24 cellular contexts compared by ENCODE assay signal in genomic region chr15:94875550-94875949, GRCh38.
DNase-seq lines count a peak whose midpoint lies in the region; ATAC-seq, FAIRE-seq and TF ChIP-seq lines count a peak whose summit lies in the region.
"Had no signal": no experiment of that assay in that cellular context is flagged by ENCODE, and none has a peak within 500 bp of the region (broad histone marks: within the 10 kb centered on the region; RNA-seq: fewer than 3 reads in every experiment).

No MANE protein-coding gene starts in this region.

- no peak overlapping the region for H2BK20ac ChIP-seq in H1 (ENCODE audit: low read length)

- no peak overlapping the region for H3K18ac ChIP-seq in H1 (ENCODE audit: extremely low read depth, low read length)

- no peaks in the 10 kb centered on the region for H3K79me2 ChIP-seq in H1 (ENCODE audit: control insufficient read depth in 1 of 2, insufficient read depth in 2 of 2, low read length in 2 of 2)

- no peak overlapping the region for H3K56ac ChIP-seq in H1 (replicated peaks; ENCODE audit: insufficient read length, low read depth, low read length)

- no peak overlapping the region for H2AK5ac ChIP-seq in H1 (ENCODE audit: low read depth, low read length)

- H4K91ac ChIP-seq in H1 (replicated peaks; ENCODE audit: insufficient read length, low read length): no peak overlapping the region

- no peak for ATAC-seq in HG03354 (IDR thresholded peaks at IDR 0.05; ENCODE audit: poor library complexity, severe bottlenecking, unreplicated experiment)
- ATAC-seq: A549 had no signal

- no peak overlapping the region for H2AFZ ChIP-seq in H1 (ENCODE audit: low read length)

- H3K27me3 ChIP-seq in H1 (replicated peaks in 1 of 4; ENCODE audit: control insufficient read depth in 3 of 4, extremely low read depth in 1 of 4, insufficient read depth in 3 of 4, low read length in 3 of 4) (no peaks in the 10 kb centered on the region), stomach (no peaks in the 10 kb centered on the region)
- H3K27me3 ChIP-seq: BE2C; BLaER1 treated with 17β-estradiol and CSF1 and Interleukin-3, amounts not matched to agents 10 nM and 100 nM had no signal

- no peak overlapping the region for H3K4ac ChIP-seq in H1 (replicated peaks; ENCODE audit: insufficient read length, low read depth, low read length)

- H3K27ac ChIP-seq in H1 (ENCODE audit: low read depth, low read length): no peak overlapping the region
- no peak overlapping the region for H3K27ac ChIP-seq in stomach
- H3K27ac ChIP-seq: A549; BLaER1 treated with 17β-estradiol and CSF1 and Interleukin-3, amounts not matched to agents 10 nM and 100 nM had no signal

- TF ChIP-seq POLR2A in H1 (IDR thresholded peaks at IDR 0.05; ENCODE audit: control extremely low read depth in 1 of 2, low read depth in 2 of 2, low read length in 2 of 2): no peak
- TF ChIP-seq POLR2A in stomach (IDR thresholded peaks at IDR 0.05): no peak

- no peak overlapping the region for H3K9ac ChIP-seq in H1 (replicated peaks in 1 of 4; ENCODE audit: extremely low read depth in 1 of 4, low read depth in 3 of 4, low read length in 3 of 4)
- H3K9ac ChIP-seq: BLaER1 treated with 17β-estradiol and CSF1 and Interleukin-3, amounts not matched to agents 10 nM and 100 nM had no signal

- TF ChIP-seq RAD21 in H1 (IDR thresholded peaks at IDR 0.05 in 1 of 2, conservative IDR thresholded peaks at IDR 0.05 in 1 of 2; ENCODE audit: low read depth in 2 of 2, low read length in 2 of 2): no peak

- no peak for TF ChIP-seq CTCF in H1 (IDR thresholded peaks at IDR 0.05; ENCODE audit: control extremely low read depth in 1 of 3, insufficient read depth in 1 of 3, low read depth in 1 of 3, low read length in 3 of 3)
- no peak for TF ChIP-seq CTCF in stomach (IDR thresholded peaks at IDR 0.05)

- 79% methylated on average over 2 of the region's 2 CpGs; no CpG with 5 or more reads in 1 of the 2 experiments for WGBS in H1 (ENCODE audit: extremely low coverage in 1 of 2, insufficient coverage in 1 of 2, insufficient read length in 1 of 2, insufficient replicate concordance in 2 of 2, low coverage in 1 of 2, low lambda C conversion rate in 2 of 2, missing lambda C conversion rate in 1 of 2), 2 experiments
- 87 to 100% (median 89%) methylated on average over 2 of the region's 2 CpGs for WGBS in stomach, 5 donors

- no peak overlapping the region for H2BK15ac ChIP-seq in H1 (ENCODE audit: low read length)

- no peak overlapping the region for H3K4me2 ChIP-seq in H1 (ENCODE audit: insufficient read depth in 1 of 2, low read depth in 2 of 2, low read length in 2 of 2)
- H3K4me2 ChIP-seq: A549; BLaER1 treated with 17β-estradiol and CSF1 and Interleukin-3, amounts not matched to agents 10 nM and 100 nM had no signal

- no peak overlapping the region for H4K5ac ChIP-seq in H1 (ENCODE audit: insufficient read length, low read depth, low read length)

- intact Hi-C loops in stomach (cut with DNase I; ENCODE audit: low total_unique reads): no loop called here

- H3K4me3 ChIP-seq in H1 (ENCODE audit: extremely low read depth in 1 of 4, insufficient read depth in 2 of 4, low read depth in 3 of 4, low read length in 4 of 4) (no peak overlapping the region), stomach (no peak overlapping the region)
- H3K4me3 ChIP-seq: A549; BLaER1 treated with 17β-estradiol and CSF1 and Interleukin-3, amounts not matched to agents 10 nM and 100 nM had no signal

- no peaks in the 10 kb centered on the region for H3K79me1 ChIP-seq in H1 (ENCODE audit: low read depth, low read length)

- POLR2A ChIA-PET in H1 (lab: Charles Lee; ENCODE audit: partially characterized antibody): no interaction called here

- no peak overlapping the region for H2BK5ac ChIP-seq in H1 (ENCODE audit: low read depth, low read length)

- H3K23ac ChIP-seq in H1 (ENCODE audit: insufficient read length): no peak overlapping the region

- no peaks in the 10 kb centered on the region; the same call in 1 of the 2 replicates for H3K23me2 ChIP-seq in H1 (ENCODE audit: low read depth, low read length)

- H3K9me3 ChIP-seq in H1 (ENCODE audit: insufficient read depth in 2 of 2, low read depth in 1 of 2, low read length in 1 of 2) (peaks cover 4 to 11% of the 10 kb centered on the region in 2 experiments; a peak in 3 of 4 replicates), stomach (peaks cover 0 to 6% (median 0%) of the 10 kb centered on the region in 4 donors)
- H3K9me3 ChIP-seq: BE2C had no signal

- no peak overlapping the region for H2BK120ac ChIP-seq in H1 (replicated peaks; ENCODE audit: low read depth, low read length)

- H4K8ac ChIP-seq in H1 (ENCODE audit: extremely low read depth, insufficient read depth, low read length): peak overlapping the region; percentile 71; the same call in 1 of the 2 replicates

- no peaks in the 10 kb centered on the region for H4K20me1 ChIP-seq in H1 (replicated peaks in 1 of 2; ENCODE audit: control insufficient read depth in 1 of 2, insufficient read depth in 2 of 2, low read length in 2 of 2)
- H4K20me1 ChIP-seq: BLaER1 treated with 17β-estradiol and CSF1 and Interleukin-3, amounts not matched to agents 10 nM and 100 nM had no signal

- no peak overlapping the region for H2BK12ac ChIP-seq in H1 (ENCODE audit: low read depth, low read length)

- FAIRE-seq in H1 (lab: Jason Lieb, UNC): no peak
- FAIRE-seq: A549, GM12891, GM18507 had no signal

- DNase-seq in Daoy (ENCODE audit: low read depth) (peak; percentile 40), HT1080 (ENCODE audit: low read depth) (peak; percentile 4), H1 (ENCODE audit: low read depth in 1 of 2, low spot score in 2 of 2) (no peak), kidney tubule cell (ENCODE audit: low spot score) (peak; percentile 5), stomach (no peak), NOMO-1 (lab: John Stamatoyannopoulos, UW; ENCODE audit: unreplicated experiment in 2 of 2) (no peak)
- DNase-seq: 8988T; ACHN; AML-193; BE2C; CD4-positive, alpha-beta T cell; COR-L47; DMS153; DND-41; EL; GDM1; GOT3; H7; HCEC 1CT had no signal

- CTCF ChIA-PET in H1 (lab: Charles Lee; ENCODE audit: partially characterized antibody): interaction anchor here (0.6 kb wide), 1 partner anchor 59 kb away, joined by 3 read pairs; no protein-coding TSS in a partner anchor

- H3K4me1 ChIP-seq in H1 (replicated peaks in 1 of 4; ENCODE audit: control insufficient read depth in 3 of 4, insufficient read depth in 4 of 4, low read length in 3 of 4): no peaks in the 10 kb centered on the region
- H3K4me1 ChIP-seq in stomach: no peaks in the 10 kb centered on the region
- H3K4me1 ChIP-seq: A549; BE2C; BLaER1 treated with 17β-estradiol and CSF1 and Interleukin-3, amounts not matched to agents 10 nM and 100 nM had no signal

- no peak overlapping the region for H3K14ac ChIP-seq in H1 (ENCODE audit: insufficient read length)

- H3K36me3 ChIP-seq in H1 (ENCODE audit: control insufficient read depth in 2 of 4, insufficient read depth in 4 of 4, low read length in 3 of 4) (no peaks in the 10 kb centered on the region), stomach (no peaks in the 10 kb centered on the region)
- H3K36me3 ChIP-seq: BE2C; BLaER1 treated with 17β-estradiol and CSF1 and Interleukin-3, amounts not matched to agents 10 nM and 100 nM had no signal

- TF ChIP-seq EP300 in H1 (IDR thresholded peaks at IDR 0.05; ENCODE audit: borderline replicate concordance in 1 of 2, low read depth in 2 of 2, low read length in 2 of 2) (no peak), stomach (IDR thresholded peaks at IDR 0.05) (no peak)

TF ChIP-seq in H1, 55 proteins besides CTCF, POLR2A, EP300 and RAD21 (continues in another document):
- TF ChIP-seq CREB1 (IDR thresholded peaks at IDR 0.05) (no peak), SP1 (IDR thresholded peaks at IDR 0.05; ENCODE audit: low read depth, low read length) (no peak), KDM1A (IDR thresholded peaks at IDR 0.05; ENCODE audit: borderline replicate concordance, low read length) (no peak), HDAC6 (IDR thresholded peaks at IDR 0.05; ENCODE audit: low read depth, low read length) (no peak)

Comparison
In these comparisons a context has a peak if more than half of its experiments do, and no peak if none do; other contexts are left out.
1. DNase-seq: peak in Daoy (single experiment), HT1080 (single experiment) and kidney tubule cell (single experiment); none in H1 (0 of 2), stomach (single experiment) and NOMO-1 (0 of 2).